ENCODE assay signal across 8 cellular contexts in genomic region chr12:95473440-95473946, GRCh38. TPM values are rescaled to one million over a fixed set of nuclear protein-coding genes. Genes with fewer than 3 reads are reported as not detected.
DNase-seq lines count a peak whose midpoint lies in the region; ATAC-seq and TF ChIP-seq lines count a peak whose summit lies in the region.

No MANE protein-coding gene starts in this region.

- ATAC-seq in effector memory CD8-positive, alpha-beta T cell (replicated peaks): peak; percentile 52

- H3K9me3 Mint-ChIP-seq in effector memory CD8-positive, alpha-beta T cell: no peaks in the 10 kb centered on the region

- H2BK15ac ChIP-seq in mesendoderm (replicated peaks; ENCODE audit: low read depth): no peak overlapping the region

- no peak overlapping the region for H2AK5ac ChIP-seq in mesendoderm (ENCODE audit: low read length)

- no peak overlapping the region for H4K5ac ChIP-seq in mesendoderm (ENCODE audit: low read length)

- peak overlapping the region; percentile 97 for H3K56ac ChIP-seq in mesendoderm (ENCODE audit: low read length)

- H3K4ac ChIP-seq in mesendoderm (ENCODE audit: low read depth, low read length): peak overlapping the region; percentile 19

- peaks cover 31% of the 10 kb centered on the region for H3K36me3 Mint-ChIP-seq in effector memory CD8-positive, alpha-beta T cell (ENCODE audit: insufficient read depth)

- no peak overlapping the region for H2BK5ac ChIP-seq in mesendoderm (ENCODE audit: low read length)

- no CpG with 5 or more reads among the region's 25 CpGs for WGBS in mesendoderm (ENCODE audit: extremely low coverage, insufficient coverage, low lambda C conversion rate)

- no peaks in the 10 kb centered on the region for H3K27me3 Mint-ChIP-seq in effector memory CD8-positive, alpha-beta T cell

- H3K27me3 ChIP-seq in MG63 (no peaks in the 10 kb centered on the region), mesendoderm (ENCODE audit: insufficient read depth, low read length, poor library complexity) (no peaks in the 10 kb centered on the region), subcutaneous abdominal adipose tissue (ENCODE audit: control insufficient read depth in 5 of 5, insufficient read depth in 4 of 5, low read length in 5 of 5) (no peaks in the 10 kb centered on the region)

- H3K4me3 Mint-ChIP-seq in effector memory CD8-positive, alpha-beta T cell: peak overlapping the region; percentile 94 to 95

- H2BK120ac ChIP-seq in mesendoderm (ENCODE audit: low read depth, low read length): no peak overlapping the region

- CTCF ChIA-PET in HEK293 (lab: Yijun Ruan, JAX): interaction anchor here (1.3 kb wide), 1 partner anchor 61 kb away, joined by 3 read pairs; no protein-coding TSS in a partner anchor

- H4K8ac ChIP-seq in mesendoderm (ENCODE audit: low read depth, low read length): no peak overlapping the region

- peak overlapping the region; percentile 81 for H3K27ac ChIP-seq in HEK293 (ENCODE audit: extremely low read depth, low read depth, low read length)
- peak overlapping the region; percentile 75 for H3K27ac ChIP-seq in mesendoderm (ENCODE audit: low read depth, low read length)
- H3K27ac ChIP-seq in subcutaneous abdominal adipose tissue (ENCODE audit: low read depth, low read length): peak overlapping the region; percentile 98

- H3K4me1 Mint-ChIP-seq in effector memory CD8-positive, alpha-beta T cell (ENCODE audit: low read depth in 2 of 2): peaks cover 19 to 48% of the 10 kb centered on the region in 2 donors

- H3K23ac ChIP-seq in mesendoderm (ENCODE audit: low read length): peak overlapping the region; percentile 94

- peaks cover 4% of the 10 kb centered on the region; the same call in 1 of the 2 replicates for H3K4me1 ChIP-seq in HEK293 (ENCODE audit: control insufficient read depth, insufficient read depth, low read length)
- H3K4me1 ChIP-seq in mesendoderm (ENCODE audit: control insufficient read depth, low read depth, low read length): peaks cover 2% of the 10 kb centered on the region
- peaks cover 2 to 25% (median 22%) of the 10 kb centered on the region in 5 donors for H3K4me1 ChIP-seq in subcutaneous abdominal adipose tissue (ENCODE audit: control insufficient read depth in 5 of 5, insufficient read depth in 5 of 5, low read length in 5 of 5)

- H3K9me3 ChIP-seq in HEK293 (ENCODE audit: control insufficient read depth, insufficient read depth, low read depth, low read length): no peaks in the 10 kb centered on the region
- no peaks in the 10 kb centered on the region for H3K9me3 ChIP-seq in MG63
- no peaks in the 10 kb centered on the region for H3K9me3 ChIP-seq in subcutaneous abdominal adipose tissue (ENCODE audit: control insufficient read depth in 5 of 5, low read length in 5 of 5)

- H3K4me3 ChIP-seq in HEK293 (ENCODE audit: low read depth, low read length) (peak overlapping the region; percentile 85), MG63 (peak overlapping the region; percentile 96), WI38 (ENCODE audit: low read depth, low read length) (peak overlapping the region; percentile 83), mesendoderm (ENCODE audit: low read length) (peak overlapping the region; percentile 60), subcutaneous abdominal adipose tissue (ENCODE audit: low read depth in 1 of 5, low read length in 5 of 5) (peak overlapping the region; percentile 86 to 98 (median 89))

- H3K9ac ChIP-seq in mesendoderm (ENCODE audit: low read length) (peak overlapping the region; percentile 99), subcutaneous abdominal adipose tissue (ENCODE audit: low read length in 5 of 5) (peak overlapping the region; percentile 84 to 100 (median 100))

- TF ChIP-seq CTCF in HEK293 (tag by site-specific recombination; IDR thresholded peaks at IDR 0.05): no peak
- TF ChIP-seq CTCF in WI38 (IDR thresholded peaks at IDR 0.05; ENCODE audit: low read depth, low read length): no peak

- H3K79me2 ChIP-seq in mesendoderm (ENCODE audit: control insufficient read depth, insufficient read depth, low read length): peaks cover 34% of the 10 kb centered on the region

- H3K27ac Mint-ChIP-seq in effector memory CD8-positive, alpha-beta T cell: peak overlapping the region; percentile 92 to 93

- peak overlapping the region; percentile 76 for H3K18ac ChIP-seq in mesendoderm (ENCODE audit: low read length)

- H3K4me2 ChIP-seq in mesendoderm (ENCODE audit: low read length): peak overlapping the region; percentile 98

- POLR2A ChIA-PET in HEK293 (lab: Yijun Ruan, JAX): interaction anchor here (0.6 to 1.9 kb wide), 37 partner anchors 9 to 562 kb away, joined by 3 to 26 read pairs (median 4); partner anchors contain the start of genes CCDC38, FGD6, LTA4H and NDUFA12

- peaks cover 5% of the 10 kb centered on the region for H3K79me1 ChIP-seq in mesendoderm (ENCODE audit: low read length)

- peaks cover 17 to 31% of the 10 kb centered on the region in 2 experiments for H3K36me3 ChIP-seq in HEK293 (ENCODE audit: control insufficient read depth in 2 of 2, insufficient read depth in 1 of 2, low read length in 2 of 2)
- peaks cover 33% of the 10 kb centered on the region for H3K36me3 ChIP-seq in MG63
- H3K36me3 ChIP-seq in mesendoderm (ENCODE audit: control insufficient read depth, insufficient read depth, low read length): no peaks in the 10 kb centered on the region
- H3K36me3 ChIP-seq in subcutaneous abdominal adipose tissue (ENCODE audit: control insufficient read depth in 5 of 5, insufficient read depth in 5 of 5, low read length in 5 of 5): peaks cover 6 to 19% (median 11%) of the 10 kb centered on the region in 5 donors

- DNase-seq in SKM-1 treated with dmso at 0.1 percent for 144 hours (lab: John Stamatoyannopoulos, UW; ENCODE audit: unreplicated experiment) (peak; percentile 30), SKM-1 (lab: John Stamatoyannopoulos, UW; ENCODE audit: unreplicated experiment) (no peak), MG63 (peak; percentile 22), mesendoderm (no peak)
- peak; percentile 4 to 32 (median 18) for DNase-seq in effector memory CD8-positive, alpha-beta T cell

TF ChIP-seq in HEK293, 187 proteins besides CTCF, POLR2A, EP300 and RAD21 (continues in another document):
- no peak for TF ChIP-seq ZNF404 (tag by site-specific recombination; IDR thresholded peaks at IDR 0.05)
- TF ChIP-seq ZSCAN16 (tag by site-specific recombination; IDR thresholded peaks at IDR 0.05): peak; percentile 66
- no peak for TF ChIP-seq ZNF521 (tag by site-specific recombination; IDR thresholded peaks at IDR 0.05)
- no peak for TF ChIP-seq ATF2 (tag by site-specific recombination; IDR thresholded peaks at IDR 0.05; ENCODE audit: low read depth)
- no peak for TF ChIP-seq ZNF423 (tag by site-specific recombination; IDR thresholded peaks at IDR 0.05)
- TF ChIP-seq, protein P1, sequence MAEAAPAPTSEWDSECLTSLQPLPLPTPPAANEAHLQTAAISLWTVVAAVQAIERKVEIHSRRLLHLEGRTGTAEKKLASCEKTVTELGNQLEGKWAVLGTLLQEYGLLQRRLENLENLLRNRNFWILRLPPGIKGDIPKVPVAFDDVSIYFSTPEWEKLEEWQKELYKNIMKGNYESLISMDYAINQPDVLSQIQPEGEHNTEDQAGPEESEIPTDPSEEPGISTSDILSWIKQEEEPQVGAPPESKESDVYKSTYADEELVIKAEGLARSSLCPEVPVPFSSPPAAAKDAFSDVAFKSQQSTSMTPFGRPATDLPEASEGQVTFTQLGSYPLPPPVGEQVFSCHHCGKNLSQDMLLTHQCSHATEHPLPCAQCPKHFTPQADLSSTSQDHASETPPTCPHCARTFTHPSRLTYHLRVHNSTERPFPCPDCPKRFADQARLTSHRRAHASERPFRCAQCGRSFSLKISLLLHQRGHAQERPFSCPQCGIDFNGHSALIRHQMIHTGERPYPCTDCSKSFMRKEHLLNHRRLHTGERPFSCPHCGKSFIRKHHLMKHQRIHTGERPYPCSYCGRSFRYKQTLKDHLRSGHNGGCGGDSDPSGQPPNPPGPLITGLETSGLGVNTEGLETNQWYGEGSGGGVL (tag by site-specific recombination; IDR thresholded peaks at IDR 0.05): no peak
- TF ChIP-seq HOXA7 (CRISPR knock-in tag; IDR thresholded peaks at IDR 0.05; ENCODE audit: borderline replicate concordance): no peak
- no peak for TF ChIP-seq ZNF626 (tag by site-specific recombination; IDR thresholded peaks at IDR 0.05)
- no peak for TF ChIP-seq MYNN (tag by site-specific recombination; IDR thresholded peaks at IDR 0.05; ENCODE audit: borderline replicate concordance)
- peak; percentile 88 for TF ChIP-seq ZNF335 (tag by site-specific recombination; conservative IDR thresholded peaks at IDR 0.05)
- no peak for TF ChIP-seq ZNF416 (tag by site-specific recombination; IDR thresholded peaks at IDR 0.05)
- TF ChIP-seq OSR2 (tag by site-specific recombination; IDR thresholded peaks at IDR 0.05): no peak
- TF ChIP-seq ZEB2 (tag by site-specific recombination; IDR thresholded peaks at IDR 0.05): 0 out of 2 replicates have a peak, but pooled peaks have one; percentile 41
- no peak for TF ChIP-seq ZNF138 (tag by site-specific recombination; IDR thresholded peaks at IDR 0.05; ENCODE audit: borderline replicate concordance)
- no peak for TF ChIP-seq ZNF488 (tag by site-specific recombination; IDR thresholded peaks at IDR 0.05)
- no peak for TF ChIP-seq ZBTB1 (tag by site-specific recombination; IDR thresholded peaks at IDR 0.05)
- no peak for TF ChIP-seq ZNF707 (tag by site-specific recombination; IDR thresholded peaks at IDR 0.05)
- no peak for TF ChIP-seq ZNF837 (tag by site-specific recombination; IDR thresholded peaks at IDR 0.05)
- TF ChIP-seq ZNF571 (tag by site-specific recombination; IDR thresholded peaks at IDR 0.05): no peak

RNA-seq across cellular contexts. Expression of gene METAP2, which starts 0.5 kb away (rescaled TPM):
- total RNA-seq in MG63 (2014; rRNA removed; shearing (Covaris generic); ENCODE audit: low replicate concordance): 80.8 and 142 TPM in 2 replicates
- 126 TPM for polyA plus RNA-seq in mesendoderm (2013, experiment 1 of 2)
- polyA plus RNA-seq in mesendoderm (2013, experiment 2 of 2): 122 TPM

Comparison
In these comparisons a context has a peak if more than half of its experiments do, and no peak if none do; other contexts are left out.
1. DNase-seq: peak in SKM-1 treated with dmso at 0.1 percent for 144 hours (single experiment), MG63 (single experiment) and effector memory CD8-positive, alpha-beta T cell (3 of 3); none in SKM-1 (single experiment) and mesendoderm (single experiment).
2. Peak in every context shown above with its lines, with median percentiles within 50 percentile points of each other: H3K27ac ChIP-seq and H3K4me3 ChIP-seq.